ENCODE assay signal across 8 cellular contexts in genomic region chr3:38496131-38496910, GRCh38. TPM values are rescaled to one million over a fixed set of nuclear protein-coding genes. Genes with fewer than 3 reads are reported as not detected.
DNase-seq lines count a peak whose midpoint lies in the region; ATAC-seq, FAIRE-seq and TF ChIP-seq lines count a peak whose summit lies in the region.

TSS of gene EXOG (plus strand) at chr3:38496340. CDS start at chr3:38496368, 28 bp downstream.

- no peak within 1 kb of the TSS for H2BK20ac ChIP-seq in H1 (ENCODE audit: low read length)

- H4K5ac ChIP-seq in H1 (ENCODE audit: insufficient read length, low read depth, low read length): peak within 1 kb of the TSS; percentile 82

- peaks cover 0 to 3% (median 0%) of the 10 kb centered on the region in 4 experiments; a peak in 4 of 8 replicates for H3K36me3 ChIP-seq in H1 (ENCODE audit: control insufficient read depth in 2 of 4, insufficient read depth in 4 of 4, low read length in 3 of 4)
- peaks cover 0 to 38% of the 10 kb centered on the region in 2 experiments for H3K36me3 ChIP-seq in mesenchymal stem cell (ENCODE audit: control insufficient read depth in 1 of 2, insufficient read depth in 2 of 2, low read depth in 1 of 2, low read length in 2 of 2)

- H4K91ac ChIP-seq in H1 (replicated peaks; ENCODE audit: insufficient read length, low read length) (peak within 1 kb of the TSS; percentile 83), mesenchymal stem cell (ENCODE audit: low read length) (peak within 1 kb of the TSS; percentile 87)

- H3K23ac ChIP-seq in H1 (ENCODE audit: insufficient read length) (no peak within 1 kb of the TSS), mesenchymal stem cell (ENCODE audit: low read length in 2 of 2) (no peak within 1 kb of the TSS)

- 0 out of 3 replicates have a peak, but pooled peaks of 1 of the 2 experiments have one; percentile 31 for TF ChIP-seq EP300 in H1 (IDR thresholded peaks at IDR 0.05; ENCODE audit: borderline replicate concordance in 1 of 2, low read depth in 2 of 2, low read length in 2 of 2)

- H3K23me2 ChIP-seq in H1 (ENCODE audit: low read depth, low read length): no peaks in the 10 kb centered on the region

- peak; percentile 72 to 88 for TF ChIP-seq POLR2A in H1 (IDR thresholded peaks at IDR 0.05; ENCODE audit: control extremely low read depth in 1 of 2, low read depth in 2 of 2, low read length in 2 of 2)

- H3K27ac ChIP-seq in H1 (ENCODE audit: low read depth, low read length) (peak within 1 kb of the TSS; percentile 88), mesenchymal stem cell (ENCODE audit: low read length, poor library complexity, severe bottlenecking) (peak within 1 kb of the TSS; percentile 77)

- DNase-seq in Caki2 (ENCODE audit: low read depth) (peak; percentile 74), HUDEP-2 (lab: John Stamatoyannopoulos, UW; ENCODE audit: unreplicated experiment in 76 of 76) (peak in 75 of 76 experiments; percentile 14 to 95 (median 86)), NOMO-1 treated with DMSO at 0.1 percent for 48 hours (lab: John Stamatoyannopoulos, UW; ENCODE audit: unreplicated experiment) (peak; percentile 93), H1 (ENCODE audit: low read depth in 1 of 2, low spot score in 2 of 2) (peak; percentile 82 to 98), mesenchymal stem cell (peak; percentile 92)
- DNase-seq in activated CD8-positive, alpha-beta memory T cell treated with anti-CD3 and anti-CD28 coated beads for 4 hours (ENCODE audit: low read depth in 2 of 2): peak; percentile 87 to 92
- peak; percentile 90 for DNase-seq in stimulated activated CD8-positive, alpha-beta memory T cell treated with anti-CD3 and anti-CD28 coated beads, Interleukin-12 subunit alpha, Interleukin-12 subunit beta, amount 100 ng/mL, for 4 hours (ENCODE audit: low read depth)

- H3K14ac ChIP-seq in H1 (ENCODE audit: insufficient read length): no peak within 1 kb of the TSS
- H3K14ac ChIP-seq in mesenchymal stem cell (ENCODE audit: low read length in 2 of 2): no peak within 1 kb of the TSS

- H2BK5ac ChIP-seq in H1 (ENCODE audit: low read depth, low read length) (peak within 1 kb of the TSS; percentile 88; the same call in 1 of the 2 replicates), mesenchymal stem cell (ENCODE audit: low read depth, low read length, poor library complexity, severe bottlenecking) (peak within 1 kb of the TSS; percentile 35)

- no peaks in the 10 kb centered on the region for H3K9me3 ChIP-seq in H1 (ENCODE audit: insufficient read depth in 2 of 2, low read depth in 1 of 2, low read length in 1 of 2)
- H3K9me3 ChIP-seq in mesenchymal stem cell (ENCODE audit: control insufficient read depth, low read length): no peaks in the 10 kb centered on the region

- H3K9ac ChIP-seq in H1 (replicated peaks in 1 of 4; ENCODE audit: extremely low read depth in 1 of 4, low read depth in 3 of 4, low read length in 3 of 4): peak within 1 kb of the TSS; percentile 37 to 92 (median 82); a peak in 6 of 7 replicates
- H3K9ac ChIP-seq in mesenchymal stem cell (ENCODE audit: low read length): peak within 1 kb of the TSS; percentile 87

- TF ChIP-seq RAD21 in H1 (IDR thresholded peaks at IDR 0.05 in 1 of 2, conservative IDR thresholded peaks at IDR 0.05 in 1 of 2; ENCODE audit: low read depth in 2 of 2, low read length in 2 of 2): peak; percentile 56 to 77; a peak in 3 of 4 replicates

- no peaks in the 10 kb centered on the region for H3K79me1 ChIP-seq in H1 (ENCODE audit: low read depth, low read length)
- peaks cover 13% of the 10 kb centered on the region for H3K79me1 ChIP-seq in mesenchymal stem cell (replicated peaks; ENCODE audit: low read length, poor library complexity, severe bottlenecking)

- 3% methylated on average over 48 of the region's 53 CpGs; no CpG with 5 or more reads in 1 of the 2 experiments for WGBS in H1 (ENCODE audit: extremely low coverage in 1 of 2, insufficient coverage in 1 of 2, insufficient read length in 1 of 2, insufficient replicate concordance in 2 of 2, low coverage in 1 of 2, low lambda C conversion rate in 2 of 2, missing lambda C conversion rate in 1 of 2), 2 experiments
- WGBS in mesenchymal stem cell: under 1% methylated on average over 42 of the region's 53 CpGs

- peak; percentile 85 for ATAC-seq in GM21367 (IDR thresholded peaks at IDR 0.05; ENCODE audit: unreplicated experiment)

- H4K20me1 ChIP-seq in H1 (replicated peaks in 1 of 2; ENCODE audit: control insufficient read depth in 1 of 2, insufficient read depth in 2 of 2, low read length in 2 of 2): no peaks in the 10 kb centered on the region

- POLR2A ChIA-PET in H1 (lab: Charles Lee; ENCODE audit: partially characterized antibody): interaction anchor here (0.7 to 2.0 kb wide), 14 partner anchors 12 to 1538 kb away, joined by 3 to 8 read pairs (median 3); partner anchors contain the start of genes ACAA1 and PLCD1

- peak; percentile 75 to 96 (median 84) for TF ChIP-seq CTCF in H1 (IDR thresholded peaks at IDR 0.05; ENCODE audit: control extremely low read depth in 1 of 3, insufficient read depth in 1 of 3, low read depth in 1 of 3, low read length in 3 of 3)

- peak within 1 kb of the TSS; percentile 91 for H2AFZ ChIP-seq in H1 (ENCODE audit: low read length)
- H2AFZ ChIP-seq in mesenchymal stem cell (ENCODE audit: low read depth, low read length): peak within 1 kb of the TSS; percentile 79

- FAIRE-seq in H1 (lab: Jason Lieb, UNC): no peak

- H4K8ac ChIP-seq in H1 (ENCODE audit: extremely low read depth, insufficient read depth, low read length) (peak within 1 kb of the TSS; percentile 90), mesenchymal stem cell (ENCODE audit: low read length) (peak within 1 kb of the TSS; percentile 90)

- peak within 1 kb of the TSS; percentile 51 to 85 (median 69) for H3K4me3 ChIP-seq in H1 (ENCODE audit: extremely low read depth in 1 of 4, insufficient read depth in 2 of 4, low read depth in 3 of 4, low read length in 4 of 4)
- peak within 1 kb of the TSS; percentile 87 to 88 for H3K4me3 ChIP-seq in mesenchymal stem cell (ENCODE audit: insufficient read depth in 1 of 2, low read depth in 1 of 2, low read length in 2 of 2)

- in situ Hi-C loops in Caki2 (cut with HindIII; ENCODE audit: low pct_unique_long_range_greater_than_20kb, low sequenced_read_pairs): no loop called here

- H2BK120ac ChIP-seq in H1 (replicated peaks; ENCODE audit: low read depth, low read length): no peak within 1 kb of the TSS
- H2BK120ac ChIP-seq in mesenchymal stem cell (ENCODE audit: low read depth, low read length): peak within 1 kb of the TSS; percentile 67

- peak within 1 kb of the TSS; percentile 58 to 80 for H3K4me2 ChIP-seq in H1 (ENCODE audit: insufficient read depth in 1 of 2, low read depth in 2 of 2, low read length in 2 of 2)
- H3K4me2 ChIP-seq in mesenchymal stem cell (ENCODE audit: low read length, poor library complexity, severe bottlenecking): peak within 1 kb of the TSS; percentile 71

- CTCF ChIA-PET in H1 (lab: Charles Lee; ENCODE audit: partially characterized antibody): interaction anchor here (0.6 to 3.8 kb wide), 34 partner anchors 9 to 381 kb away, joined by 3 to 28 read pairs (median 4); partner anchors contain the start of gene XYLB

- H2AK5ac ChIP-seq in H1 (ENCODE audit: low read depth, low read length) (no peak within 1 kb of the TSS), mesenchymal stem cell (ENCODE audit: low read length, severe bottlenecking) (no peak within 1 kb of the TSS)

- H3K27me3 ChIP-seq in H1 (replicated peaks in 1 of 4; ENCODE audit: control insufficient read depth in 3 of 4, extremely low read depth in 1 of 4, insufficient read depth in 3 of 4, low read length in 3 of 4) (no peaks in the 10 kb centered on the region), mesenchymal stem cell (ENCODE audit: control insufficient read depth in 1 of 2, insufficient read depth in 1 of 2, low read length in 2 of 2) (no peaks in the 10 kb centered on the region)

- no peaks in the 10 kb centered on the region for H3K79me2 ChIP-seq in H1 (ENCODE audit: control insufficient read depth in 1 of 2, insufficient read depth in 2 of 2, low read length in 2 of 2)

- H3K4me1 ChIP-seq in H1 (replicated peaks in 1 of 4; ENCODE audit: control insufficient read depth in 3 of 4, insufficient read depth in 4 of 4, low read length in 3 of 4) (peaks cover 0 to 2% (median 0%) of the 10 kb centered on the region in 4 experiments; a peak in 1 of 7 replicates), mesenchymal stem cell (ENCODE audit: control insufficient read depth, insufficient read depth, low read depth, low read length) (no peaks in the 10 kb centered on the region)

- H3K56ac ChIP-seq in H1 (replicated peaks; ENCODE audit: insufficient read length, low read depth, low read length): peak within 1 kb of the TSS; percentile 19

- H3K18ac ChIP-seq in H1 (ENCODE audit: extremely low read depth, low read length) (peak within 1 kb of the TSS; percentile 74), mesenchymal stem cell (ENCODE audit: low read depth in 1 of 2, low read length in 2 of 2) (peak within 1 kb of the TSS; percentile 80 to 91)

- H2BK12ac ChIP-seq in H1 (ENCODE audit: low read depth, low read length) (peak within 1 kb of the TSS; percentile 46; the same call in 1 of the 2 replicates), mesenchymal stem cell (ENCODE audit: low read length in 2 of 2) (no peak within 1 kb of the TSS)

- H3K4ac ChIP-seq in H1 (replicated peaks; ENCODE audit: insufficient read length, low read depth, low read length) (no peak within 1 kb of the TSS), mesenchymal stem cell (ENCODE audit: low read depth in 1 of 2, low read length in 2 of 2) (no peak within 1 kb of the TSS)

- no peak within 1 kb of the TSS for H2BK15ac ChIP-seq in H1 (ENCODE audit: low read length)
- peak within 1 kb of the TSS; percentile 92 for H2BK15ac ChIP-seq in mesenchymal stem cell (ENCODE audit: low read depth, poor library complexity, severe bottlenecking)

TF ChIP-seq in H1, 55 proteins besides CTCF, POLR2A, EP300 and RAD21 (continues in another document):
- peak; percentile 69 for TF ChIP-seq ASH2L (IDR thresholded peaks at IDR 0.05; ENCODE audit: low read length)
- peak; percentile 74 for TF ChIP-seq KDM4A (IDR thresholded peaks at IDR 0.05; ENCODE audit: low read depth, low read length, severe bottlenecking)
- peak; percentile 86 for TF ChIP-seq NRF1 (IDR thresholded peaks at IDR 0.05; ENCODE audit: low read depth, low read length)
- peak; percentile 74 for TF ChIP-seq PHF8 (conservative IDR thresholded peaks at IDR 0.05; ENCODE audit: low read depth, low read length)

RNA-seq across cellular contexts. Expression of gene EXOG, which starts in this region (rescaled TPM):
- 2.2 and 3.6 TPM in 2 replicates for total RNA-seq in Caki2 (2014; rRNA removed; shearing (Covaris generic); ENCODE audit: low replicate concordance)
- 12.2 and 12.9 TPM in 2 replicates for total RNA-seq in H1 (2021; fragmentation: NEBNext Ultra II Directional; extraction: Animal tissue kit (Norgen Biotek cat#: 25700))
- polyA plus RNA-seq in H1 (2011; rRNA removed): 5.1 and 7.2 TPM in 2 replicates
- polyA plus RNA-seq in H1 (2011; cell fraction: cytosol; rRNA removed): 7.2 TPM
- polyA plus RNA-seq in H1 (2011; cell fraction: nucleus; rRNA removed): 7.4 TPM
- 6.0 to 13.9 TPM (median 8.5 TPM) in 4 replicates for polyA plus RNA-seq in H1 (2012, experiment 1 of 2)
- 2.2 TPM for polyA plus RNA-seq in H1 (2012, experiment 2 of 2)
- 9.0 TPM for polyA plus RNA-seq in H1 (2013, experiment 1 of 2)
- polyA plus RNA-seq in H1 (2013, experiment 2 of 2): 7.3 TPM
- polyA minus RNA-seq in H1 (2011; rRNA and poly(A)+ RNA removed): 6.4 and 9.0 TPM in 2 replicates
- 10.0 TPM for polyA minus RNA-seq in H1 (2011; cell fraction: cytosol; rRNA and poly(A)+ RNA removed)
- 10.2 TPM for polyA minus RNA-seq in H1 (2011; cell fraction: nucleus; rRNA and poly(A)+ RNA removed)
- polyA plus RNA-seq in mesenchymal stem cell (2013, experiment 1 of 2): 8.5 TPM
- polyA plus RNA-seq in mesenchymal stem cell (2013, experiment 2 of 2): 7.9 TPM

Comparison
In these comparisons a context has a peak if more than half of its experiments do, and no peak if none do; other contexts are left out.
1. Peak in every context shown above with its lines: DNase-seq, ATAC-seq, H3K4me3 ChIP-seq and H3K27ac ChIP-seq.